Comparison of ENCODE assay signal across 12 cellular contexts in the genomic region with DNA sequence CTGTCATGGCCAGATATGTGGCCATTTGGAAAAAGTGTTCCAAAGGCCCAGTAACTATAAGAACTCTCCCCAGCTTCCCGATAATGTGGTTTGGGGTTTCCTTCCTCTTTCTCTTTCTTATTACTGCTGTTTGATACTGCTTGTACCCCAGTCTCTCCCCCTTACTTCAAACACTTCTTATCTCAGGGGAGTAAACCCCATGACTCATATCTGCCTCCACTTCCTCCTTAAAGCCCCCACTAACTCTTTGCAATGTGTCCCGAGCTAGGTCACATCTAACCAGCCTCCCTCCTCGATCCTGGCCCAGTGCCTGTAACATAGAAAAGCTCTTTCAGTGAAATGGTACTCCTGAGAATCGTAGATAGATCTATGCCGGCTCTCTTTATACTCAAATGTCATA.
A peak's percentile ranks its signal among the peaks of the same experiment; 100 is the strongest.
DNase-seq lines count a peak whose midpoint lies in the region; ATAC-seq, FAIRE-seq and TF ChIP-seq lines count a peak whose summit lies in the region.
"Had no signal": no experiment of that assay in that cellular context is flagged by ENCODE, and none has a peak within 500 bp of the region (broad histone marks: within the 10 kb centered on the region; RNA-seq: fewer than 3 reads in every experiment).

No MANE protein-coding gene starts in this region.

- CTCF ChIA-PET in K562 (lab: Yijun Ruan, JAX; ENCODE audit: low intra/inter-chr PET ratio), result no interaction called here
- CTCF ChIA-PET in mammary epithelial cell (lab: Charles Lee; ENCODE audit: low non-redundant PET), result no interaction called here

- H2AFZ ChIP-seq in Karpas-422 (ENCODE audit: low read length) (no peak overlapping the region), K562 (ENCODE audit: low read depth, low read length) (no peak overlapping the region), mammary epithelial cell (ENCODE audit: low read depth, low read length) (no peak overlapping the region)

- no peaks in the 10 kb centered on the region for H3K9me2 ChIP-seq in Karpas-422 (replicated peaks; ENCODE audit: insufficient read depth, low read length)

- no peaks in the 10 kb centered on the region for H3K79me2 ChIP-seq in Karpas-422 (ENCODE audit: low read length)
- no peaks in the 10 kb centered on the region for H3K79me2 ChIP-seq in K562 (ENCODE audit: control insufficient read depth, insufficient read depth, low read length)
- H3K79me2 ChIP-seq in mammary epithelial cell (ENCODE audit: insufficient read depth, low read length), result no peaks in the 10 kb centered on the region

- no peak overlapping the region for H3K4me3 ChIP-seq in left ventricle myocardium inferior
- no peak overlapping the region for H3K4me3 ChIP-seq in right atrium auricular region
- no peak overlapping the region for H3K4me3 ChIP-seq in Karpas-422 (ENCODE audit: low read length)
- H3K4me3 ChIP-seq in K562, result no peak overlapping the region
- no peak overlapping the region for H3K4me3 ChIP-seq in aorta (ENCODE audit: low read length in 2 of 2)
- no peak overlapping the region for H3K4me3 ChIP-seq in mammary epithelial cell (replicated peaks in 1 of 3; ENCODE audit: insufficient read depth in 1 of 3, low read depth in 2 of 3, low read length in 3 of 3)

- H3K4me2 ChIP-seq in Karpas-422 (ENCODE audit: low read depth, low read length, poor library complexity, severe bottlenecking) (peak overlapping the region; percentile 30), K562 (ENCODE audit: insufficient read depth, low read length) (no peak overlapping the region), mammary epithelial cell (ENCODE audit: insufficient read depth, low read depth, low read length) (no peak overlapping the region)

- no peak for TF ChIP-seq EP300 in K562 (IDR thresholded peaks at IDR 0.05; ENCODE audit: low read length)

- no peaks in the 10 kb centered on the region for H3K36me3 ChIP-seq in left ventricle myocardium inferior
- no peaks in the 10 kb centered on the region for H3K36me3 ChIP-seq in right atrium auricular region
- no peaks in the 10 kb centered on the region for H3K36me3 ChIP-seq in Karpas-422 (ENCODE audit: insufficient read depth, low read length)
- H3K36me3 ChIP-seq in K562 (ENCODE audit: control insufficient read depth, insufficient read depth, low read length), result no peaks in the 10 kb centered on the region
- no peaks in the 10 kb centered on the region for H3K36me3 ChIP-seq in aorta (ENCODE audit: control insufficient read depth in 1 of 2, insufficient read depth in 2 of 2, low read length in 1 of 2)
- no peaks in the 10 kb centered on the region for H3K36me3 ChIP-seq in mammary epithelial cell (ENCODE audit: insufficient read depth, low read length)

- H4K20me1 ChIP-seq in Karpas-422 (ENCODE audit: insufficient read depth, low read depth, low read length), result no peaks in the 10 kb centered on the region
- no peaks in the 10 kb centered on the region for H4K20me1 ChIP-seq in K562 (replicated peaks; ENCODE audit: control insufficient read depth, insufficient read depth, low read length)
- H4K20me1 ChIP-seq in mammary epithelial cell (ENCODE audit: insufficient read depth, low read length), result no peaks in the 10 kb centered on the region

- peak overlapping the region; percentile 37 for H3K27ac ChIP-seq in left ventricle myocardium inferior (replicated peaks)
- no peak overlapping the region for H3K27ac ChIP-seq in right atrium auricular region
- no peak overlapping the region for H3K27ac ChIP-seq in Karpas-422 (ENCODE audit: low read length)
- H3K27ac ChIP-seq in K562 (ENCODE audit: extremely low read depth, low read depth, low read length), result no peak overlapping the region
- no peak overlapping the region for H3K27ac ChIP-seq in aorta (ENCODE audit: low read depth in 1 of 2, low read length in 2 of 2)
- H3K27ac ChIP-seq in mammary epithelial cell (ENCODE audit: insufficient read depth, low read depth, low read length), result no peak overlapping the region

- H3K4me1 ChIP-seq in left ventricle myocardium inferior (peaks cover 12% of the 10 kb centered on the region), right atrium auricular region (peaks cover 0 to 5% of the 10 kb centered on the region in 2 donors), Karpas-422 (ENCODE audit: low read length) (peaks cover 12% of the 10 kb centered on the region), K562 (replicated peaks in 1 of 2; ENCODE audit: control insufficient read depth in 2 of 2, insufficient read depth in 2 of 2, low read length in 2 of 2) (no peaks in the 10 kb centered on the region; a peak in 1 of 5 replicates), aorta (ENCODE audit: control insufficient read depth in 1 of 2, insufficient read depth in 2 of 2, low read length in 2 of 2) (no peaks in the 10 kb centered on the region), mammary epithelial cell (ENCODE audit: insufficient read depth, low read length) (no peaks in the 10 kb centered on the region)

- no peak for FAIRE-seq in K562 (lab: Jason Lieb, UNC)

- no peaks in the 10 kb centered on the region for H3K9me1 ChIP-seq in K562 (ENCODE audit: control insufficient read depth, insufficient read depth, low read length)

- 0% methylated on average over 5 of the region's 5 CpGs for WGBS in K562 (ENCODE audit: insufficient coverage, low coverage, missing lambda C conversion rate)
- 86 to 89% methylated on average over 5 of the region's 5 CpGs for WGBS in aorta, 2 donors
- 95% methylated on average over 5 of the region's 5 CpGs for WGBS in mammary epithelial cell (ENCODE audit: low coverage, missing lambda C conversion rate)

- no TSS peak for BruUV-seq in K562 (replicated peaks; lab: Mats Ljungman, UMichigan)
- BruUV-seq in mammary epithelial cell (replicated peaks; lab: Mats Ljungman, UMichigan), result no TSS peak

- DNase-seq in left ventricle myocardium inferior, result no peak
- DNase-seq in right atrium auricular region (ENCODE audit: low spot score), result no peak
- no peak for DNase-seq in Karpas-422
- DNase-seq in K562 (ENCODE audit: extremely low read depth in 1 of 4, low spot score in 3 of 4), result peak in 2 of 4 experiments; percentile 10 to 45
- DNase-seq in aorta, result no peak
- no peak for DNase-seq in head of caudate nucleus
- DNase-seq in mammary epithelial cell, result no peak
- DNase-seq in H4 (ENCODE audit: low spot score), result no peak
- DNase-seq: activated naive CD4-positive, alpha-beta T cell treated with anti-CD3 and anti-CD28 coated beads, Interleukin-2, amount 50 U/mL, for 16 hours; effector memory CD4-positive, alpha-beta T cell; H7; NCI-H748 treated with DMSO at 0.1 percent for 48 hours had no signal

- H3K9ac ChIP-seq in Karpas-422 (ENCODE audit: low read length) (no peak overlapping the region), K562 (ENCODE audit: insufficient read depth in 1 of 2, low read depth in 2 of 2, low read length in 2 of 2) (no peak overlapping the region), mammary epithelial cell (ENCODE audit: insufficient read depth, low read length) (no peak overlapping the region)

- TF ChIP-seq POLR2A in K562 (conservative IDR thresholded peaks at IDR 0.05), result no peak

- no peak for ATAC-seq in K562
- ATAC-seq in aorta (ENCODE audit: low FRiP score), result peak; percentile 29

- POLR2A ChIA-PET in K562 (lab: Yijun Ruan, JAX), result interaction anchor here (2.0 kb wide), 1 partner anchor 13 kb away, joined by 6 read pairs; no protein-coding TSS in a partner anchor

- TF ChIP-seq CTCF in left ventricle myocardium inferior (IDR thresholded peaks at IDR 0.05; ENCODE audit: borderline replicate concordance) (no peak), right atrium auricular region (IDR thresholded peaks at IDR 0.05) (no peak), K562 (IDR thresholded peaks at IDR 0.05 in 2 of 3, conservative IDR thresholded peaks at IDR 0.05 in 1 of 3; ENCODE audit: insufficient read depth in 2 of 3, low read depth in 1 of 3, low read length in 3 of 3) (no peak), mammary epithelial cell (conservative IDR thresholded peaks at IDR 0.05 in 1 of 2, IDR thresholded peaks at IDR 0.05 in 1 of 2; ENCODE audit: extremely low read depth in 1 of 2, insufficient read depth in 1 of 2, low read depth in 1 of 2, low read length in 2 of 2) (no peak)

- in situ Hi-C loops in K562 (cut with MboI), result no loop called here
- in situ Hi-C loops in mammary epithelial cell (cut with MboI; ENCODE audit: low sequenced_read_pairs in 2 of 2), result no loop called here

- no peak for TF ChIP-seq RAD21 in K562 (CRISPR knock-in tag; conservative IDR thresholded peaks at IDR 0.05 in 1 of 2, IDR thresholded peaks at IDR 0.05 in 1 of 2)

- dilution Hi-C loops in mammary epithelial cell (cut with HindIII; ENCODE audit: low sequenced_read_pairs), result no loop called here

- H3K9me3 ChIP-seq in left ventricle myocardium inferior (replicated peaks) (no peaks in the 10 kb centered on the region), right atrium auricular region (no peaks in the 10 kb centered on the region), Karpas-422 (ENCODE audit: low read length) (no peaks in the 10 kb centered on the region), K562 (replicated peaks; ENCODE audit: control insufficient read depth, insufficient read depth, low read depth, low read length) (no peaks in the 10 kb centered on the region), aorta (ENCODE audit: control insufficient read depth, low read length) (no peaks in the 10 kb centered on the region), mammary epithelial cell (replicated peaks; ENCODE audit: insufficient read depth, low read length) (no peaks in the 10 kb centered on the region)

- intact Hi-C loops in left ventricle myocardium inferior (cut with micrococcal nuclease), result no loop called here
- intact Hi-C loops in K562 (cut with micrococcal nuclease), result no loop called here
- intact Hi-C loops in aorta (cut with DNase I), result no loop called here
- intact Hi-C loops in head of caudate nucleus (cut with DNase I), result no loop called here
- intact Hi-C loops in mammary epithelial cell (cut with micrococcal nuclease), result no loop called here

- no peaks in the 10 kb centered on the region for H3K27me3 ChIP-seq in left ventricle myocardium inferior (ENCODE audit: low read depth)
- H3K27me3 ChIP-seq in right atrium auricular region, result no peaks in the 10 kb centered on the region
- H3K27me3 ChIP-seq in Karpas-422 (ENCODE audit: low read length), result no peaks in the 10 kb centered on the region
- no peaks in the 10 kb centered on the region for H3K27me3 ChIP-seq in K562 (ENCODE audit: control insufficient read depth in 2 of 2, insufficient read depth in 2 of 2, low read length in 2 of 2)
- H3K27me3 ChIP-seq in aorta (ENCODE audit: control insufficient read depth in 1 of 2, insufficient read depth in 2 of 2, low read length in 1 of 2), result no peaks in the 10 kb centered on the region
- no peaks in the 10 kb centered on the region for H3K27me3 ChIP-seq in mammary epithelial cell (ENCODE audit: insufficient read depth, low read length)

TF ChIP-seq in K562, 482 proteins besides CTCF, POLR2A, EP300 and RAD21 (continues in another document):
- TF ChIP-seq SMARCE1 (IDR thresholded peaks at IDR 0.05) (peak; percentile 67; the same call in 1 of the 2 replicates), POLR3G (IDR thresholded peaks at IDR 0.05; ENCODE audit: extremely low read depth, insufficient read length, insufficient replicate concordance) (no peak), TCF7 (IDR thresholded peaks at IDR 0.05; ENCODE audit: borderline replicate concordance) (peak; percentile 61; the same call in 1 of the 2 replicates), JUND (IDR thresholded peaks at IDR 0.05; ENCODE audit: borderline replicate concordance, low read depth, low read length) (peak; percentile 77), JUND (tag; IDR thresholded peaks at IDR 0.05; ENCODE audit: borderline replicate concordance, low read depth, low read length) (peak; percentile 52; the same call in 2 of the 3 replicates)
